18 cellular contexts compared by ENCODE assay signal in genomic region chr11:67387518-67387917, GRCh38. TPM values are rescaled to one million over a fixed set of nuclear protein-coding genes. Genes with fewer than 3 reads are reported as not detected.
DNase-seq lines count a peak whose midpoint lies in the region; ATAC-seq and TF ChIP-seq lines count a peak whose summit lies in the region.
"Had no signal": no experiment of that assay in that cellular context is flagged by ENCODE, and none has a peak within 500 bp of the region (broad histone marks: within the 10 kb centered on the region; RNA-seq: fewer than 3 reads in every experiment).

No MANE protein-coding gene starts in this region.

- H3K9me3 ChIP-seq in CD4-positive, alpha-beta T cell (ENCODE audit: control insufficient read depth, low read length), result no peaks in the 10 kb centered on the region
- H3K9me3 ChIP-seq in NT2/D1 (ENCODE audit: insufficient read depth, low read length), result no peaks in the 10 kb centered on the region
- no peaks in the 10 kb centered on the region for H3K9me3 ChIP-seq in endodermal cell (ENCODE audit: control insufficient read depth, low read length)
- no peaks in the 10 kb centered on the region for H3K9me3 ChIP-seq in neuronal stem cell (replicated peaks in 1 of 2; ENCODE audit: control insufficient read depth in 2 of 2, insufficient read depth in 1 of 2, low read depth in 1 of 2, low read length in 2 of 2)
- H3K9me3 ChIP-seq: HAP-1, SJCRH30 had no signal

- no peak overlapping the region for H3K23ac ChIP-seq in neuronal stem cell (ENCODE audit: low read depth, low read length, poor library complexity)

- H3K79me1 ChIP-seq in neuronal stem cell (ENCODE audit: low read depth, low read length), result peaks cover 5% of the 10 kb centered on the region

- H3K4me1 Mint-ChIP-seq in CD4-positive, alpha-beta T cell (ENCODE audit: low read depth), result peaks cover 26% of the 10 kb centered on the region
- H3K4me1 Mint-ChIP-seq in endodermal cell, result peaks cover 22% of the 10 kb centered on the region
- peaks cover 32% of the 10 kb centered on the region for H3K4me1 Mint-ChIP-seq in CD14-positive monocyte

- intact Hi-C loops in CD4-positive, alpha-beta T cell (cut with DNase I, micrococcal nuclease), result loop anchor here in 1 of 2 experiments (10.0 kb wide), 1 partner anchor 273 kb away; the partner anchor contains the start of gene KDM2A
- intact Hi-C loops in CD14-positive monocyte (cut with micrococcal nuclease), result no loop called here

- no peak overlapping the region for H3K4ac ChIP-seq in neuronal stem cell (ENCODE audit: low read length)

- H3K36me3 ChIP-seq in NT2/D1 (ENCODE audit: insufficient read depth, insufficient read length, low read length), result peaks cover 5% of the 10 kb centered on the region
- no peaks in the 10 kb centered on the region for H3K36me3 ChIP-seq in endodermal cell (ENCODE audit: control insufficient read depth, insufficient read depth, low read length)
- H3K36me3 ChIP-seq in neuronal stem cell (replicated peaks in 1 of 2; ENCODE audit: control insufficient read depth in 2 of 2, insufficient read depth in 2 of 2, low read length in 2 of 2), result no peaks in the 10 kb centered on the region
- H3K36me3 ChIP-seq: HAP-1, SJCRH30 had no signal

- H3K4me3 ChIP-seq in NT2/D1 (ENCODE audit: insufficient read length, low read depth) (no peak overlapping the region), endodermal cell (ENCODE audit: low read length) (no peak overlapping the region), neuronal stem cell (ENCODE audit: low read length in 2 of 2) (no peak overlapping the region)
- H3K4me3 ChIP-seq: GM12878, HAP-1, SJCRH30 had no signal

- H3K27me3 ChIP-seq in CD4-positive, alpha-beta T cell (ENCODE audit: control insufficient read depth, insufficient read depth, low read length), result no peaks in the 10 kb centered on the region
- H3K27me3 ChIP-seq in NT2/D1 (ENCODE audit: insufficient read depth, insufficient read length) (peaks cover 10% of the 10 kb centered on the region), endodermal cell (ENCODE audit: control insufficient read depth, insufficient read depth, low read length, poor library complexity, severe bottlenecking) (peaks cover 9% of the 10 kb centered on the region), neuronal stem cell (ENCODE audit: control insufficient read depth in 3 of 3, insufficient read depth in 3 of 3, low read depth in 1 of 3, low read length in 3 of 3) (no peaks in the 10 kb centered on the region)
- H3K27me3 ChIP-seq: SJCRH30 had no signal

- H3K4me3 Mint-ChIP-seq in CD4-positive, alpha-beta T cell, result peak overlapping the region; percentile 62
- H3K4me3 Mint-ChIP-seq in endodermal cell (no peak overlapping the region), CD14-positive monocyte (no peak overlapping the region)

- no peak overlapping the region for H2BK15ac ChIP-seq in neuronal stem cell (ENCODE audit: low read length)

- no peaks in the 10 kb centered on the region for H3K9me3 Mint-ChIP-seq in CD4-positive, alpha-beta T cell
- no peaks in the 10 kb centered on the region for H3K9me3 Mint-ChIP-seq in endodermal cell
- peaks cover 0 to 1% (median 0%) of the 10 kb centered on the region in 7 donors for H3K9me3 Mint-ChIP-seq in CD14-positive monocyte

- no peak overlapping the region for H4K91ac ChIP-seq in neuronal stem cell (ENCODE audit: low read depth, low read length, poor library complexity)

- no peak overlapping the region for H3K18ac ChIP-seq in neuronal stem cell (ENCODE audit: low read length)

- no peak overlapping the region for H3K27ac ChIP-seq in CD4-positive, alpha-beta T cell (ENCODE audit: low read depth, low read length)
- no peak overlapping the region for H3K27ac ChIP-seq in endodermal cell (ENCODE audit: low read depth, low read length)
- H3K27ac ChIP-seq in neuronal stem cell (replicated peaks; ENCODE audit: low read length), result no peak overlapping the region
- H3K27ac ChIP-seq: SJCRH30 had no signal

- no peak overlapping the region for H2BK5ac ChIP-seq in neuronal stem cell (ENCODE audit: low read length)

- CTCF ChIA-PET in CD4-positive, alpha-beta T cell (lab: Charles Lee), result interaction anchor here (0.6 to 1.3 kb wide), 4 partner anchors 8 to 155 kb away, joined by 3 to 4 read pairs (median 3); partner anchors contain the start of gene PPP1CA

- TF ChIP-seq CTCF in CD4-positive, alpha-beta T cell (IDR thresholded peaks at IDR 0.05), result no peak
- TF ChIP-seq CTCF in endodermal cell (conservative IDR thresholded peaks at IDR 0.05) (no peak), CD14-positive monocyte (IDR thresholded peaks at IDR 0.05) (no peak)

- DNase-seq in CD4-positive, alpha-beta T cell, result no peak
- DNase-seq in NT2/D1 (ENCODE audit: low read depth, low spot score) (no peak), endodermal cell (peak; percentile 62), neuronal stem cell (ENCODE audit: low spot score) (no peak), CD14-positive monocyte (ENCODE audit: low spot score) (no peak), NCI-H2171 treated with DMSO at 0.1 percent for 48 hours (lab: John Stamatoyannopoulos, UW) (no peak), glomerular visceral epithelial cell (ENCODE audit: extremely low spot score) (no peak)
- DNase-seq: COR-L47, DMS 273 treated with DMSO at 0.1 percent for 48 hours, DND-41, MV-4-11, NCI-H187, NCI-H510A, NCI-H774, SJCRH30 had no signal

- H3K27ac Mint-ChIP-seq in CD4-positive, alpha-beta T cell, result no peak overlapping the region
- H3K27ac Mint-ChIP-seq in endodermal cell, result no peak overlapping the region
- H3K27ac Mint-ChIP-seq in CD14-positive monocyte, result peak overlapping the region in 1 of 7 donors; percentile 43

- H3K4me2 ChIP-seq in neuronal stem cell (ENCODE audit: insufficient read depth, low read length, poor library complexity, severe bottlenecking), result no peak overlapping the region

- peaks cover 1% of the 10 kb centered on the region for H3K27me3 Mint-ChIP-seq in CD4-positive, alpha-beta T cell
- H3K27me3 Mint-ChIP-seq in endodermal cell (ENCODE audit: insufficient read depth), result peaks cover 18% of the 10 kb centered on the region
- H3K27me3 Mint-ChIP-seq in CD14-positive monocyte (ENCODE audit: low read depth in 3 of 3), result peaks cover 0 to 5% (median 1%) of the 10 kb centered on the region in 3 donors

- no peak overlapping the region for H2BK12ac ChIP-seq in neuronal stem cell (ENCODE audit: low read length)

- no peak for ATAC-seq in CD4-positive, alpha-beta T cell (ENCODE audit: poor library complexity)
- ATAC-seq: GM12878 had no signal

- H2AK5ac ChIP-seq in neuronal stem cell (ENCODE audit: low read depth, low read length), result no peak overlapping the region

- peaks cover 29% of the 10 kb centered on the region for H3K4me1 ChIP-seq in NT2/D1 (ENCODE audit: insufficient read depth, insufficient read length)
- H3K4me1 ChIP-seq in endodermal cell (ENCODE audit: control insufficient read depth, insufficient read depth, low read length), result no peaks in the 10 kb centered on the region
- H3K4me1 ChIP-seq in neuronal stem cell (ENCODE audit: control insufficient read depth in 2 of 2, insufficient read depth in 1 of 2, low read depth in 1 of 2, low read length in 2 of 2), result peaks cover 2 to 3% of the 10 kb centered on the region in 2 donors
- H3K4me1 ChIP-seq: HAP-1, SJCRH30 had no signal

- no peak overlapping the region for H2AFZ ChIP-seq in neuronal stem cell (ENCODE audit: low read length)

- H2BK120ac ChIP-seq in neuronal stem cell (ENCODE audit: low read depth, low read length), result no peak overlapping the region

- WGBS in endodermal cell (ENCODE audit: insufficient coverage in 1 of 2, insufficient read length in 1 of 2), 2 experiments, result 73 to 83% methylated on average over 1 to 6 of the region's 6 CpGs
- WGBS in neuronal stem cell (ENCODE audit: extremely low coverage in 2 of 2, insufficient read length in 2 of 2, insufficient replicate concordance in 1 of 2), 2 donors, result no CpG with 5 or more reads among the region's 6 CpGs

- H3K36me3 Mint-ChIP-seq in CD4-positive, alpha-beta T cell (ENCODE audit: low read depth), result no peaks in the 10 kb centered on the region
- H3K36me3 Mint-ChIP-seq in endodermal cell (ENCODE audit: low read depth), result no peaks in the 10 kb centered on the region
- H3K36me3 Mint-ChIP-seq in CD14-positive monocyte, result no peaks in the 10 kb centered on the region

- POLR2A ChIA-PET in CD4-positive, alpha-beta T cell (lab: Charles Lee), result interaction anchor here (1.2 to 2.1 kb wide), 3 partner anchors 13 to 34 kb away, joined by 3 to 8 read pairs (median 6); partner anchors contain the start of gene POLD4

- peak overlapping the region; percentile 54 for H3K9ac ChIP-seq in NT2/D1 (ENCODE audit: insufficient read length, low read depth)
- no peak overlapping the region for H3K9ac ChIP-seq in endodermal cell (ENCODE audit: extremely low read depth, low read length, poor library complexity, severe bottlenecking)
- H3K9ac ChIP-seq in neuronal stem cell (ENCODE audit: low read depth, low read length, poor library complexity), result peak overlapping the region; percentile 56

- no peak overlapping the region for H4K8ac ChIP-seq in neuronal stem cell (ENCODE audit: low read depth, low read length)

- H3K14ac ChIP-seq in neuronal stem cell (ENCODE audit: low read length), result no peak overlapping the region

RNA-seq across cellular contexts. Expression of gene RAD9A, which starts 4.3 kb away (rescaled TPM):
- total RNA-seq in CD4-positive, alpha-beta T cell, result 10 to 100 TPM; 19.3 to 20.3 TPM
- total RNA-seq in endodermal cell, result 10 to 100 TPM; 28.3 to 41.4 TPM
- 31.1 TPM for polyA plus RNA-seq in endodermal cell (2013, experiment 1 of 2)
- 31.1 TPM for polyA plus RNA-seq in endodermal cell (2013, experiment 2 of 2)
- 29.1 TPM for polyA plus RNA-seq in neuronal stem cell (2013, experiment 1 of 2)
- polyA plus RNA-seq in neuronal stem cell (2013, experiment 2 of 2), result 29.1 TPM
- polyA plus RNA-seq in CD14-positive monocyte, result 1 to 10 TPM; 3.7 to 3.8 TPM

RNA-seq across cellular contexts. Expression of gene CLCF1, which starts 14.1 kb away (rescaled TPM):
- total RNA-seq in CD4-positive, alpha-beta T cell, result 1 to 10 TPM; 6.0 to 6.9 TPM
- 1 to 10 TPM; 3.6 to 4.8 TPM for total RNA-seq in endodermal cell
- polyA plus RNA-seq in endodermal cell (2013, experiment 1 of 2), result 2.4 TPM
- 2.6 TPM for polyA plus RNA-seq in endodermal cell (2013, experiment 2 of 2)
- polyA plus RNA-seq in neuronal stem cell (2013, experiment 1 of 2), result 3.4 TPM
- 3.3 TPM for polyA plus RNA-seq in neuronal stem cell (2013, experiment 2 of 2)
- polyA plus RNA-seq in CD14-positive monocyte, result under 1 TPM; 0.44 to 0.94 TPM

RNA-seq across cellular contexts. Expression of gene PPP1CA, which starts 14.1 kb away (rescaled TPM):
- 10 to 100 TPM; 42.0 to 45.5 TPM for total RNA-seq in CD4-positive, alpha-beta T cell
- 100 to 1,000 TPM; 182 to 212 TPM for total RNA-seq in endodermal cell
- 151 TPM for polyA plus RNA-seq in endodermal cell (2013, experiment 1 of 2)
- polyA plus RNA-seq in endodermal cell (2013, experiment 2 of 2), result 148 TPM
- 114 TPM for polyA plus RNA-seq in neuronal stem cell (2013, experiment 1 of 2)
- polyA plus RNA-seq in neuronal stem cell (2013, experiment 2 of 2), result 112 TPM
- polyA plus RNA-seq in CD14-positive monocyte, result 100 to 1,000 TPM; 461 to 551 TPM

RNA-seq across cellular contexts. Expression of gene TBC1D10C, which starts 16.4 kb away (rescaled TPM):
- 100 to 1,000 TPM; 205 to 212 TPM for total RNA-seq in CD4-positive, alpha-beta T cell
- under 1 TPM in 1 of 2 donors, not detected in 1; 0.20 TPM for total RNA-seq in endodermal cell
- polyA plus RNA-seq in endodermal cell (2013, experiment 1 of 2), result 0.89 TPM
- 0.91 TPM for polyA plus RNA-seq in endodermal cell (2013, experiment 2 of 2)
- 0.36 TPM for polyA plus RNA-seq in neuronal stem cell (2013, experiment 1 of 2)
- 0.53 TPM for polyA plus RNA-seq in neuronal stem cell (2013, experiment 2 of 2)
- 10 to 100 TPM; 68.6 to 72.9 TPM for polyA plus RNA-seq in CD14-positive monocyte
- total RNA-seq: M059J, SJCRH30 had no signal

RNA-seq across cellular contexts. Expression of gene CARNS1, which starts 28.0 kb away (rescaled TPM):
- total RNA-seq in CD4-positive, alpha-beta T cell, result 1 to 10 TPM; 9.9 to 10.0 TPM
- 1 to 10 TPM; 1.6 to 2.2 TPM for total RNA-seq in endodermal cell
- polyA plus RNA-seq in endodermal cell (2013, experiment 1 of 2), result 0.25 TPM
- polyA plus RNA-seq in endodermal cell (2013, experiment 2 of 2), result 0.17 TPM
- polyA plus RNA-seq in neuronal stem cell (2013, experiment 1 of 2), result 0.11 TPM
- 0.10 TPM for polyA plus RNA-seq in neuronal stem cell (2013, experiment 2 of 2)
- not detected for polyA plus RNA-seq in CD14-positive monocyte
